In the genomic region with DNA sequence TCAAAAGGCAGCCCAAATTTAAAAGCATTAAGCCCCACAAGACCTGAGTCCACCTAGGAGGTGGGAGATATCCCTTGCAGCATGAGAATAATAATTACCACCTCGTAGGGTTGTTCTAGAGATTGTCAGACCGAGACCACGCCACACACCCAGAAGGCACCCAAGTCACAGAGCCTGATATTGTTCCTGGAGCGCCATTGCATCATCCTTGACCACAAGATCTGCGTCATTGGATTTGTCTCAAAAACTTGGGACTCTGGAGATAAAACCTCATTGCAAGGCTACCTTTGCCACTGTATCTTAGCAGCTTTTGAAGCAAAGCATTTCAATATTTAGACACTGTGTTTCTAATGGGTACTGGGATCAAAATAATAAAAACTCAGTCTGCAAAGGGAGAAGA, we compare ENCODE assay signal across 10 cellular contexts. TPM values are rescaled to one million over a fixed set of nuclear protein-coding genes. Genes with fewer than 3 reads are reported as not detected.
DNase-seq lines count a peak whose midpoint lies in the region; ATAC-seq and TF ChIP-seq lines count a peak whose summit lies in the region.
"Had no signal": no experiment of that assay in that cellular context is flagged by ENCODE, and none has a peak within 500 bp of the region (broad histone marks: within the 10 kb centered on the region; RNA-seq: fewer than 3 reads in every experiment).

No MANE protein-coding gene starts in this region.

- POLR2A ChIA-PET in activated CD4-positive, alpha-beta T cell treated with anti-CD3 and anti-CD28 coated beads for 36 hours (lab: Charles Lee): interaction anchor here (0.6 to 2.0 kb wide), 3 partner anchors 17 to 92 kb away, joined by 3 to 6 read pairs (median 5); no protein-coding TSS in a partner anchor
- POLR2A ChIA-PET in PC-3 (lab: Charles Lee; ENCODE audit: unreplicated experiment): interaction anchor here (2.5 kb wide), 1 partner anchor 28 kb away, joined by 69 read pairs; the partner anchor contains the start of gene PPP2R5C

- H3K36me3 ChIP-seq in PC-3 (ENCODE audit: low read depth, low read length) (no peaks in the 10 kb centered on the region), duodenal mucosa (ENCODE audit: control insufficient read depth in 1 of 2, insufficient read depth in 2 of 2, low read length in 2 of 2) (no peaks in the 10 kb centered on the region)

- peaks cover 3% of the 10 kb centered on the region for H3K9me3 Mint-ChIP-seq in activated CD4-positive, alpha-beta T cell treated with anti-CD3 and anti-CD28 coated beads for 36 hours (ENCODE audit: low read depth)
- peaks cover 6% of the 10 kb centered on the region for H3K9me3 Mint-ChIP-seq in stimulated activated memory B cell treated with anti-CD40 and anti-IgM and Interleukin-4, amounts not matched to agents 10 μg/mL and 1 μg/mL and 100 μg/mL, for 72 hours

- H3K4me2 ChIP-seq in PC-3 (ENCODE audit: low read length): peak overlapping the region; percentile 78

- no peak for TF ChIP-seq CTCF in PC-3 (conservative IDR thresholded peaks at IDR 0.05; ENCODE audit: low read depth, low read length)

- H3F3A ChIP-seq in PC-3 (ENCODE audit: low read length, unreplicated experiment): no peaks in the 10 kb centered on the region

- CTCF ChIA-PET in activated CD4-positive, alpha-beta T cell treated with anti-CD3 and anti-CD28 coated beads for 36 hours (lab: Charles Lee): interaction anchor here (0.7 to 2.2 kb wide), 4 partner anchors 9 to 229 kb away, joined by 3 to 9 read pairs (median 4); no protein-coding TSS in a partner anchor
- CTCF ChIA-PET in PC-3 (lab: Charles Lee): interaction anchor here (1.3 kb wide), 1 partner anchor 28 kb away, joined by 3 read pairs; no protein-coding TSS in a partner anchor

- H4K20me1 ChIP-seq in PC-3 (ENCODE audit: low read length): no peaks in the 10 kb centered on the region

- peak overlapping the region; percentile 90 for H3K9ac ChIP-seq in PC-3 (ENCODE audit: low read length)
- H3K9ac ChIP-seq in duodenal mucosa (ENCODE audit: low read depth in 1 of 2, low read length in 2 of 2): peak overlapping the region; percentile 57 to 66

- H3K79me2 ChIP-seq in PC-3 (ENCODE audit: low read length): no peaks in the 10 kb centered on the region

- H3K27me3 ChIP-seq in PC-3 (ENCODE audit: low read length) (no peaks in the 10 kb centered on the region), duodenal mucosa (ENCODE audit: control insufficient read depth in 1 of 2, insufficient read depth in 2 of 2, low read length in 2 of 2) (no peaks in the 10 kb centered on the region)
- H3K27me3 ChIP-seq: testis had no signal

- H3K27ac ChIP-seq in PC-3 (ENCODE audit: low read length): peak overlapping the region; percentile 99
- H3K27ac ChIP-seq in duodenal mucosa (ENCODE audit: low read depth, low read length): no peak overlapping the region
- H3K27ac ChIP-seq: testis had no signal

- H3K4me3 ChIP-seq in PC-3 (ENCODE audit: low read length) (peak overlapping the region; percentile 45; the same call in 1 of the 2 replicates), duodenal mucosa (ENCODE audit: low read depth in 1 of 2, low read length in 2 of 2) (peak overlapping the region; percentile 59 to 60)
- H3K4me3 ChIP-seq: testis had no signal

- H3K4me3 Mint-ChIP-seq in activated CD4-positive, alpha-beta T cell treated with anti-CD3 and anti-CD28 coated beads for 36 hours: peak overlapping the region; percentile 66
- no peak overlapping the region for H3K4me3 Mint-ChIP-seq in stimulated activated memory B cell treated with anti-CD40 and anti-IgM and Interleukin-4, amounts not matched to agents 10 μg/mL and 1 μg/mL and 100 μg/mL, for 72 hours

- H3K4me1 Mint-ChIP-seq in activated CD4-positive, alpha-beta T cell treated with anti-CD3 and anti-CD28 coated beads for 36 hours: peaks cover 57% of the 10 kb centered on the region
- peaks cover 12% of the 10 kb centered on the region for H3K4me1 Mint-ChIP-seq in stimulated activated memory B cell treated with anti-CD40 and anti-IgM and Interleukin-4, amounts not matched to agents 10 μg/mL and 1 μg/mL and 100 μg/mL, for 72 hours

- 0 out of 2 replicates have a peak, but pooled peaks cover 5% of the 10 kb centered on the region for H3K9me3 ChIP-seq in PC-3 (ENCODE audit: low read length)
- peaks cover 0 to 3% of the 10 kb centered on the region in 2 donors for H3K9me3 ChIP-seq in duodenal mucosa (ENCODE audit: control insufficient read depth in 1 of 2, low read length in 2 of 2)
- H3K9me3 ChIP-seq: testis had no signal

- no peak for DNase-seq in activated CD4-positive, alpha-beta T cell treated with anti-CD3 and anti-CD28 coated beads for 36 hours
- DNase-seq in activated CD4-positive, alpha-beta T cell treated with anti-CD3 and anti-CD28 coated beads for 48 hours: no peak
- DNase-seq in PC-3: peak; percentile 42
- DNase-seq in effector CD8-positive, alpha-beta T cell (lab: John Stamatoyannopoulos, UW): no peak
- no peak for DNase-seq in NCI-H2196 treated with DMSO at 0.1 percent for 48 hours (lab: John Stamatoyannopoulos, UW; ENCODE audit: unreplicated experiment)
- DNase-seq: naive B cell, testis had no signal

- H3K27ac Mint-ChIP-seq in activated CD4-positive, alpha-beta T cell treated with anti-CD3 and anti-CD28 coated beads for 36 hours: peak overlapping the region; percentile 97
- peak overlapping the region; percentile 75 for H3K27ac Mint-ChIP-seq in stimulated activated memory B cell treated with anti-CD40 and anti-IgM and Interleukin-4, amounts not matched to agents 10 μg/mL and 1 μg/mL and 100 μg/mL, for 72 hours

- intact Hi-C loops in activated CD4-positive, alpha-beta T cell treated with anti-CD3 and anti-CD28 coated beads for 36 hours (cut with DNase I, micrococcal nuclease): no loop called here
- intact Hi-C loops in PC-3 (cut with micrococcal nuclease): no loop called here

- no peaks in the 10 kb centered on the region for H3K9me2 ChIP-seq in PC-3 (replicated peaks; ENCODE audit: low read length)

- H3K27me3 Mint-ChIP-seq in activated CD4-positive, alpha-beta T cell treated with anti-CD3 and anti-CD28 coated beads for 36 hours: no peaks in the 10 kb centered on the region
- H3K27me3 Mint-ChIP-seq in stimulated activated memory B cell treated with anti-CD40 and anti-IgM and Interleukin-4, amounts not matched to agents 10 μg/mL and 1 μg/mL and 100 μg/mL, for 72 hours: peaks cover 6% of the 10 kb centered on the region

- no peaks in the 10 kb centered on the region for H3K36me3 Mint-ChIP-seq in activated CD4-positive, alpha-beta T cell treated with anti-CD3 and anti-CD28 coated beads for 36 hours (ENCODE audit: low read depth)
- H3K36me3 Mint-ChIP-seq in stimulated activated memory B cell treated with anti-CD40 and anti-IgM and Interleukin-4, amounts not matched to agents 10 μg/mL and 1 μg/mL and 100 μg/mL, for 72 hours: no peaks in the 10 kb centered on the region
- H3K36me3 Mint-ChIP-seq: naive B cell had no signal

- no peak overlapping the region for H2AFZ ChIP-seq in PC-3 (ENCODE audit: low read length)

- ATAC-seq in activated CD4-positive, alpha-beta T cell treated with anti-CD3 and anti-CD28 coated beads for 36 hours: no peak
- ATAC-seq in PC-3 (no peak), HG03196 (IDR thresholded peaks at IDR 0.05; ENCODE audit: unreplicated experiment) (no peak)
- no peak for ATAC-seq in stimulated activated memory B cell treated with anti-CD40 and anti-IgM and Interleukin-4, amounts not matched to agents 10 μg/mL and 1 μg/mL and 100 μg/mL, for 72 hours

- H3K4me1 ChIP-seq in PC-3 (ENCODE audit: insufficient read depth, low read length) (peaks cover 44% of the 10 kb centered on the region), duodenal mucosa (ENCODE audit: control insufficient read depth in 1 of 2, insufficient read depth in 2 of 2, low read length in 2 of 2) (peaks cover 13 to 23% of the 10 kb centered on the region in 2 donors)
- H3K4me1 ChIP-seq: testis had no signal

- no TSS peak for BruUV-seq in PC-3 (replicated peaks; lab: Mats Ljungman, UMichigan)

RNA-seq across cellular contexts. Expression of gene PPP2R5C, which starts 29.4 kb away (rescaled TPM):
- 100 to 1,000 TPM; 232 to 281 TPM for total RNA-seq in activated CD4-positive, alpha-beta T cell treated with anti-CD3 and anti-CD28 coated beads for 36 hours
- total RNA-seq in PC-3 (2014; rRNA removed): 92.9 and 96.1 TPM in 2 replicates
